In genomic region chr16:79601092-79601977, GRCh38 we compare ENCODE assay signal across 9 cellular contexts. TPM values are rescaled to one million over a fixed set of nuclear protein-coding genes. Genes with fewer than 3 reads are reported as not detected.
DNase-seq lines count a peak whose midpoint lies in the region; ATAC-seq and TF ChIP-seq lines count a peak whose summit lies in the region.
"Had no signal": no experiment of that assay in that cellular context is flagged by ENCODE, and none has a peak within 500 bp of the region (broad histone marks: within the 10 kb centered on the region; RNA-seq: fewer than 3 reads in every experiment).

No MANE protein-coding gene starts in this region.

- peak; percentile 7 for ATAC-seq in CD8-positive, alpha-beta T cell
- ATAC-seq in right cardiac atrium (peak; percentile 67 to 74), HG03520 (IDR thresholded peaks at IDR 0.05; ENCODE audit: unreplicated experiment) (no peak), HG03342 (IDR thresholded peaks at IDR 0.05; ENCODE audit: unreplicated experiment) (no peak)

- H3K4me1 Mint-ChIP-seq in CD8-positive, alpha-beta T cell (ENCODE audit: low read depth): peaks cover 26% of the 10 kb centered on the region
- peaks cover 22% of the 10 kb centered on the region for H3K4me1 Mint-ChIP-seq in progenitor cell of endocrine pancreas (ENCODE audit: low read depth)

- H3K27ac ChIP-seq in CD8-positive, alpha-beta T cell (ENCODE audit: low read depth, low read length): peak overlapping the region; percentile 29
- H3K27ac ChIP-seq in adrenal gland (peak overlapping the region; percentile 73 to 96 (median 95)), right cardiac atrium (ENCODE audit: low read length) (peak overlapping the region; percentile 45)

- peak in 4 of 7 experiments; percentile 6 to 30 (median 22) for DNase-seq in CD8-positive, alpha-beta T cell
- DNase-seq in NCI-H146 treated with DMSO at 0.1 percent for 48 hours (lab: John Stamatoyannopoulos, UW; ENCODE audit: unreplicated experiment) (peak; percentile 0), adrenal gland (peak; percentile 64 to 84 (median 75)), right cardiac atrium (peak; percentile 57 to 86 (median 81)), progenitor cell of endocrine pancreas (ENCODE audit: low spot score, unreplicated experiment) (peak; percentile 36), NCI-H2029 treated with DMSO at 0.1 percent for 48 hours (lab: John Stamatoyannopoulos, UW) (no peak)

- no peaks in the 10 kb centered on the region for H3K36me3 ChIP-seq in CD8-positive, alpha-beta T cell (ENCODE audit: insufficient read depth, low read length)
- no peaks in the 10 kb centered on the region for H3K36me3 ChIP-seq in adrenal gland (replicated peaks in 1 of 2)

- H3K27me3 ChIP-seq in CD8-positive, alpha-beta T cell (ENCODE audit: insufficient read depth, low read length): peaks cover 13% of the 10 kb centered on the region
- H3K27me3 ChIP-seq in adrenal gland (no peaks in the 10 kb centered on the region), right cardiac atrium (ENCODE audit: control insufficient read depth, insufficient read depth) (no peaks in the 10 kb centered on the region)

- peaks cover 4% of the 10 kb centered on the region for H3K36me3 Mint-ChIP-seq in CD8-positive, alpha-beta T cell
- no peaks in the 10 kb centered on the region for H3K36me3 Mint-ChIP-seq in progenitor cell of endocrine pancreas (ENCODE audit: insufficient read depth)

- peak overlapping the region; percentile 62 for H3K4me3 ChIP-seq in CD8-positive, alpha-beta T cell (ENCODE audit: low read depth, low read length)
- H3K4me3 ChIP-seq in adrenal gland (peak overlapping the region; percentile 1 to 95 (median 77)), right cardiac atrium (ENCODE audit: low read length) (peak overlapping the region; percentile 75)

- H3K27ac Mint-ChIP-seq in CD8-positive, alpha-beta T cell: peak overlapping the region; percentile 13
- H3K27ac Mint-ChIP-seq in progenitor cell of endocrine pancreas: peak overlapping the region; percentile 96

- peaks cover 12% of the 10 kb centered on the region for H3K4me1 ChIP-seq in CD8-positive, alpha-beta T cell (ENCODE audit: insufficient read depth, low read length)
- H3K4me1 ChIP-seq in adrenal gland (replicated peaks in 1 of 2): peaks cover 0 to 7% of the 10 kb centered on the region in 2 donors
- H3K4me1 ChIP-seq in right cardiac atrium (ENCODE audit: control insufficient read depth, insufficient read depth, low read length): no peaks in the 10 kb centered on the region

- TF ChIP-seq CTCF in CD8-positive, alpha-beta T cell (IDR thresholded peaks at IDR 0.05): no peak
- TF ChIP-seq CTCF in adrenal gland (IDR thresholded peaks at IDR 0.05) (no peak), progenitor cell of endocrine pancreas (IDR thresholded peaks at IDR 0.05; ENCODE audit: unreplicated experiment) (no peak)

- intact Hi-C loops in CD8-positive, alpha-beta T cell (cut with DNase I, micrococcal nuclease): loop anchor here (2.0 to 10.0 kb wide), 10 partner anchors 219 to 1479 kb away; no protein-coding TSS in a partner anchor
- intact Hi-C loops in adrenal gland (cut with DNase I): loop anchor here (10.0 kb wide), 2 partner anchors 1097 to 1477 kb away; no protein-coding TSS in a partner anchor
- intact Hi-C loops in right cardiac atrium (cut with DNase I): loop anchor here (5.0 to 10.0 kb wide), 5 partner anchors 163 to 1477 kb away; no protein-coding TSS in a partner anchor

- H3K9me3 Mint-ChIP-seq in CD8-positive, alpha-beta T cell: no peaks in the 10 kb centered on the region
- H3K9me3 Mint-ChIP-seq in progenitor cell of endocrine pancreas (ENCODE audit: low read depth): no peaks in the 10 kb centered on the region

- no peaks in the 10 kb centered on the region for H3K9me3 ChIP-seq in CD8-positive, alpha-beta T cell (ENCODE audit: low read length)
- H3K9me3 ChIP-seq in adrenal gland (replicated peaks in 1 of 3) (no peaks in the 10 kb centered on the region), right cardiac atrium (ENCODE audit: control insufficient read depth, low read length) (no peaks in the 10 kb centered on the region)

- H3K27me3 Mint-ChIP-seq in CD8-positive, alpha-beta T cell (ENCODE audit: low read depth): peaks cover 34% of the 10 kb centered on the region
- H3K27me3 Mint-ChIP-seq in progenitor cell of endocrine pancreas: no peaks in the 10 kb centered on the region

- TF ChIP-seq POLR2A in adrenal gland (IDR thresholded peaks at IDR 0.05): peak; percentile 36 to 81

- H3K4me3 Mint-ChIP-seq in CD8-positive, alpha-beta T cell: peak overlapping the region; percentile 91
- H3K4me3 Mint-ChIP-seq in progenitor cell of endocrine pancreas (ENCODE audit: low read depth): peak overlapping the region; percentile 87

- WGBS in adrenal gland, 4 donors: 0 to 1% (median 0%) methylated on average over 43 to 51 of the region's 51 CpGs
- under 1% methylated on average over 51 of the region's 51 CpGs for WGBS in right cardiac atrium

- POLR2A ChIA-PET in CD8-positive, alpha-beta T cell (lab: Charles Lee): interaction anchor here (0.9 to 1.4 kb wide), 3 partner anchors 221 to 555 kb away, joined by 3 to 4 read pairs (median 3); no protein-coding TSS in a partner anchor

- CTCF ChIA-PET in CD8-positive, alpha-beta T cell (lab: Charles Lee): interaction anchor here (0.7 to 3.1 kb wide), 19 partner anchors 10 to 1478 kb away, joined by 3 to 21 read pairs (median 4); no protein-coding TSS in a partner anchor

RNA-seq across cellular contexts. Expression of gene MAF, which starts 0.8 kb away (rescaled TPM):
- 10 to 100 TPM; 21.4 to 24.8 TPM for total RNA-seq in CD8-positive, alpha-beta T cell
- total RNA-seq in adrenal gland: 100 to 1,000 TPM in 1 of 8 donors, 10 to 100 TPM in 7; 44.4 to 114 (median 70.0) TPM
- 10 to 100 TPM in 1 of 3 donors, 1 to 10 TPM in 2; 7.2 to 15.3 (median 8.5) TPM for polyA plus RNA-seq in adrenal gland
- 10 to 100 TPM; 17.1 to 26.6 (median 18.8) TPM for total RNA-seq in right cardiac atrium
- 4.3 TPM for polyA plus RNA-seq in right cardiac atrium
- total RNA-seq in progenitor cell of endocrine pancreas: 15.5 and 17.3 TPM in 2 replicates
- total RNA-seq: HT1080 had no signal

Comparison
In these comparisons a context has a peak if more than half of its experiments do, and no peak if none do; other contexts are left out.
1. ATAC-seq: peak in CD8-positive, alpha-beta T cell (single experiment) and right cardiac atrium (2 of 2); none in HG03520 (single experiment) and HG03342 (single experiment).
2. H3K27ac ChIP-seq: peak in every context shown above with its lines; median percentile 95 in adrenal gland; 45 in right cardiac atrium; 29 in CD8-positive, alpha-beta T cell.
3. Peak in every context shown above with its lines, with median percentiles within 50 percentile points of each other: H3K4me3 ChIP-seq.